8 cellular contexts compared by ENCODE assay signal in genomic region chr22:33923660-33924246, GRCh38. TPM values are rescaled to one million over a fixed set of nuclear protein-coding genes. Genes with fewer than 3 reads are reported as not detected.
DNase-seq lines count a peak whose midpoint lies in the region; ATAC-seq and TF ChIP-seq lines count a peak whose summit lies in the region.

No MANE protein-coding gene starts in this region.

- intact Hi-C loops in head of caudate nucleus (cut with DNase I) = loop anchor here (10.0 kb wide), 1 partner anchor 181 kb away; no protein-coding TSS in a partner anchor

- DNase-seq in AG10803 (ENCODE audit: low read depth) = peak; percentile 74
- peak; percentile 50 to 62 for DNase-seq in NCI-H1930 (lab: John Stamatoyannopoulos, UW)
- DNase-seq in activated CD8-positive, alpha-beta T cell treated with anti-CD3 and anti-CD28 coated beads, Interleukin-2, amount 10 ng/mL, durations not matched to agents 7 days and 5 days = peak; percentile 47
- DNase-seq in head of caudate nucleus = peak in 39 of 42 donors; percentile 35 to 92 (median 74)
- DNase-seq in pons (ENCODE audit: low spot score) = peak; percentile 87

- ATAC-seq in activated CD8-positive, alpha-beta T cell treated with anti-CD3 and anti-CD28 coated beads, Interleukin-2, amount 10 ng/mL, durations not matched to agents 7 days and 5 days = no peak
- ATAC-seq in HG03521 (IDR thresholded peaks at IDR 0.05; ENCODE audit: unreplicated experiment) (no peak), GM18873 (IDR thresholded peaks at IDR 0.05; ENCODE audit: low FRiP score, unreplicated experiment) (no peak)

- no peak overlapping the region for H3K4me3 Mint-ChIP-seq in activated CD8-positive, alpha-beta T cell treated with anti-CD3 and anti-CD28 coated beads, Interleukin-2, amount 10 ng/mL, durations not matched to agents 7 days and 5 days

- TF ChIP-seq CTCF in AG10803 (conservative IDR thresholded peaks at IDR 0.05; ENCODE audit: low read length) (peak; percentile 87), GM12872 (IDR thresholded peaks at IDR 0.05; ENCODE audit: insufficient read depth, low read depth, low read length) (peak; percentile 70)

- no peaks in the 10 kb centered on the region for H3K9me3 Mint-ChIP-seq in activated CD8-positive, alpha-beta T cell treated with anti-CD3 and anti-CD28 coated beads, Interleukin-2, amount 10 ng/mL, durations not matched to agents 7 days and 5 days (ENCODE audit: insufficient read depth)

- peaks cover 1% of the 10 kb centered on the region for H3K36me3 Mint-ChIP-seq in activated CD8-positive, alpha-beta T cell treated with anti-CD3 and anti-CD28 coated beads, Interleukin-2, amount 10 ng/mL, durations not matched to agents 7 days and 5 days (ENCODE audit: low read depth)

- no peak overlapping the region for H3K27ac Mint-ChIP-seq in activated CD8-positive, alpha-beta T cell treated with anti-CD3 and anti-CD28 coated beads, Interleukin-2, amount 10 ng/mL, durations not matched to agents 7 days and 5 days

- CTCF ChIA-PET in activated CD8-positive, alpha-beta T cell treated with anti-CD3 and anti-CD28 coated beads, Interleukin-2, amount 10 ng/mL, durations not matched to agents 7 days and 5 days (lab: Charles Lee) = interaction anchor here (1.1 to 2.6 kb wide), 3 partner anchors 14 to 1227 kb away, joined by 3 to 7 read pairs (median 4); no protein-coding TSS in a partner anchor

- H3K4me3 ChIP-seq in AG10803 (ENCODE audit: low read length) = no peak overlapping the region

- POLR2A ChIA-PET in activated CD8-positive, alpha-beta T cell treated with anti-CD3 and anti-CD28 coated beads, Interleukin-2, amount 10 ng/mL, durations not matched to agents 7 days and 5 days (lab: Charles Lee) = no interaction called here

- peaks cover 33% of the 10 kb centered on the region for H3K27me3 Mint-ChIP-seq in activated CD8-positive, alpha-beta T cell treated with anti-CD3 and anti-CD28 coated beads, Interleukin-2, amount 10 ng/mL, durations not matched to agents 7 days and 5 days (ENCODE audit: low read depth)

- peaks cover 15% of the 10 kb centered on the region for H3K4me1 Mint-ChIP-seq in activated CD8-positive, alpha-beta T cell treated with anti-CD3 and anti-CD28 coated beads, Interleukin-2, amount 10 ng/mL, durations not matched to agents 7 days and 5 days (ENCODE audit: low read depth)

RNA-seq across cellular contexts. Expression of gene LARGE1, which starts 3.5 kb away (rescaled TPM):
- total RNA-seq in activated CD8-positive, alpha-beta T cell treated with anti-CD3 and anti-CD28 coated beads, Interleukin-2, amount 10 ng/mL, durations not matched to agents 7 days and 5 days = under 1 TPM; 0.18 to 0.58 TPM
